1 cellular context compared by ENCODE assay signal in the genomic region with DNA sequence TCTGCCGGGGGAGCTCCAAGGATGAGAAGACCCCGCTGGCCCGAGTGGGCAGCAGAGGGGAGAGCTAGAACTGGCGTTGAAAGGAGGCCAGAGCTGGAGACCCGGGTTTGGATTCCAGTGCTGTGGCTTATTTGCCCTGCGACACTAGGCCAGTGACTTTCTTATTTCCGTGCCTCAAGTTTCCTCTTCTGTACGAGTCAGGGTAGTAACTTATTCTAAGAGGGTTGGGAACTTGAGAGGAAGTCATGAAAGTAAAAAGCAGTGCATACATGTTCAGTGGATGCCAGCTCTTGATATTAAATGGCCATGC.
TF ChIP-seq lines count a peak whose summit lies in the region.

No MANE protein-coding gene starts in this region.

TF ChIP-seq in H1, 55 proteins besides CTCF, POLR2A, EP300 and RAD21:
- TF ChIP-seq NRF1 (IDR thresholded peaks at IDR 0.05; ENCODE audit: low read depth, low read length) (no peak), RBBP5 (IDR thresholded peaks at IDR 0.05; ENCODE audit: borderline replicate concordance, low read depth, low read length) (0 out of 2 replicates have a peak, but pooled peaks have one; percentile 2)
